ENCODE assay signal across 1 cellular context in genomic region chr1:177255411-177255810, GRCh38.
TF ChIP-seq lines count a peak whose summit lies in the region.

No MANE protein-coding gene starts in this region.

TF ChIP-seq in HEK293, 187 proteins besides CTCF, POLR2A, EP300 and RAD21 (continued from another document and continues in another):
- TF ChIP-seq, protein P1, sequence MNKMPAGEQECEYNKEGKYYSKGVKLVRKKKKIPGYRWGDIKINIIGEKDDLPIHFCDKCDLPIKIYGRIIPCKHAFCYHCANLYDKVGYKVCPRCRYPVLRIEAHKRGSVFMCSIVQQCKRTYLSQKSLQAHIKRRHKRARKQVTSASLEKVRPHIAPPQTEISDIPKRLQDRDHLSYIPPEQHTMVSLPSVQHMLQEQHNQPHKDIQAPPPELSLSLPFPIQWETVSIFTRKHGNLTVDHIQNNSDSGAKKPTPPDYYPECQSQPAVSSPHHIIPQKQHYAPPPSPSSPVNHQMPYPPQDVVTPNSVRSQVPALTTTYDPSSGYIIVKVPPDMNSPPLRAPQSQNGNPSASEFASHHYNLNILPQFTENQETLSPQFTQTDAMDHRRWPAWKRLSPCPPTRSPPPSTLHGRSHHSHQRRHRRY (tag by site-specific recombination; IDR thresholded peaks at IDR 0.05): no peak
- TF ChIP-seq ZNF138 (tag by site-specific recombination; IDR thresholded peaks at IDR 0.05; ENCODE audit: borderline replicate concordance): no peak
- no peak for TF ChIP-seq KLF9 (tag by site-specific recombination; IDR thresholded peaks at IDR 0.05; ENCODE audit: low read depth)
- no peak for TF ChIP-seq ZNF623 (tag by site-specific recombination; IDR thresholded peaks at IDR 0.05)
- TF ChIP-seq ZFP37 (tag by site-specific recombination; IDR thresholded peaks at IDR 0.05): no peak
- TF ChIP-seq ZNF777 (tag by site-specific recombination; IDR thresholded peaks at IDR 0.05; ENCODE audit: borderline replicate concordance): no peak
- no peak for TF ChIP-seq ZNF202 (tag by site-specific recombination; IDR thresholded peaks at IDR 0.05; ENCODE audit: borderline replicate concordance)
- TF ChIP-seq, protein P2, sequence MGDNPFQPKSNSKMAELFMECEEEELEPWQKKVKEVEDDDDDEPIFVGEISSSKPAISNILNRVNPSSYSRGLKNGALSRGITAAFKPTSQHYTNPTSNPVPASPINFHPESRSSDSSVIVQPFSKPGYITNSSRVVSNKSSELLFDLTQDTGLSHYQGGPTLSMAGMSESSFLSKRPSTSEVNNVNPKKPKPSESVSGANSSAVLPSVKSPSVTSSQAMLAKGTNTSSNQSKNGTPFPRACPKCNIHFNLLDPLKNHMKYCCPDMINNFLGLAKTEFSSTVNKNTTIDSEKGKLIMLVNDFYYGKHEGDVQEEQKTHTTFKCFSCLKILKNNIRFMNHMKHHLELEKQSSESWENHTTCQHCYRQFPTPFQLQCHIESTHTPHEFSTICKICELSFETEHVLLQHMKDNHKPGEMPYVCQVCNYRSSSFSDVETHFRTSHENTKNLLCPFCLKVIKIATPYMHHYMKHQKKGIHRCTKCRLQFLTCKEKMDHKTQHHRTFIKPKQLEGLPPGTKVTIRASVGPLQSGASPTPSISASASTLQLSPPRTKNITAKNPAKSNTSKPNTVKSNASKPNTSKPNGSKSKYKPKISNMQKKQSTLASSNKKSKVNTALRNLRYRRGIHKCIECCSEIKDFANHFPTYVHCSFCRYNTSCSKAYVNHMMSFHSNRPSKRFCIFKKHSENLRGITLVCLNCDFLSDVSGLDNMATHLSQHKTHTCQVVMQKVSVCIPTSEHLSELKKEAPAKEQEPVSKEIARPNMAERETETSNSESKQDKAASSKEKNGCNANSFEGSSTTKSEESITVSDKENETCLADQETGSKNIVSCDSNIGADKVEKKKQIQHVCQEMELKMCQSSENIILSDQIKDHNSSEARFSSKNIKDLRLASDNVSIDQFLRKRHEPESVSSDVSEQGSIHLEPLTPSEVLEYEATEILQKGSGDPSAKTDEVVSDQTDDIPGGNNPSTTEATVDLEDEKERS (tag by site-specific recombination; IDR thresholded peaks at IDR 0.05): no peak
- peak; percentile 51; the same call in 1 of the 2 replicates for TF ChIP-seq KLF10 (tag by site-specific recombination; IDR thresholded peaks at IDR 0.05)
- TF ChIP-seq ZNF555 (tag by site-specific recombination; conservative IDR thresholded peaks at IDR 0.05): no peak
- peak; percentile 86 for TF ChIP-seq GLIS1 (tag by site-specific recombination; IDR thresholded peaks at IDR 0.05)
- peak; percentile 52 for TF ChIP-seq ZSCAN23 (tag by site-specific recombination; IDR thresholded peaks at IDR 0.05)
- no peak for TF ChIP-seq ZBTB10 (tag by site-specific recombination; IDR thresholded peaks at IDR 0.05)
- no peak for TF ChIP-seq ZBTB8A (tag by site-specific recombination; IDR thresholded peaks at IDR 0.05)
- peak; percentile 58; the same call in 1 of the 2 replicates for TF ChIP-seq ZNF580 (tag by site-specific recombination; IDR thresholded peaks at IDR 0.05)
- no peak; the same call in 1 of the 2 replicates for TF ChIP-seq TRIM28 (IDR thresholded peaks at IDR 0.05; ENCODE audit: borderline replicate concordance, low read length)
- peak; percentile 96 for TF ChIP-seq ZEB2 (tag by site-specific recombination; IDR thresholded peaks at IDR 0.05)
- peak; percentile 78 for TF ChIP-seq ZNF24 (tag by site-specific recombination; IDR thresholded peaks at IDR 0.05)
- TF ChIP-seq, protein P3, sequence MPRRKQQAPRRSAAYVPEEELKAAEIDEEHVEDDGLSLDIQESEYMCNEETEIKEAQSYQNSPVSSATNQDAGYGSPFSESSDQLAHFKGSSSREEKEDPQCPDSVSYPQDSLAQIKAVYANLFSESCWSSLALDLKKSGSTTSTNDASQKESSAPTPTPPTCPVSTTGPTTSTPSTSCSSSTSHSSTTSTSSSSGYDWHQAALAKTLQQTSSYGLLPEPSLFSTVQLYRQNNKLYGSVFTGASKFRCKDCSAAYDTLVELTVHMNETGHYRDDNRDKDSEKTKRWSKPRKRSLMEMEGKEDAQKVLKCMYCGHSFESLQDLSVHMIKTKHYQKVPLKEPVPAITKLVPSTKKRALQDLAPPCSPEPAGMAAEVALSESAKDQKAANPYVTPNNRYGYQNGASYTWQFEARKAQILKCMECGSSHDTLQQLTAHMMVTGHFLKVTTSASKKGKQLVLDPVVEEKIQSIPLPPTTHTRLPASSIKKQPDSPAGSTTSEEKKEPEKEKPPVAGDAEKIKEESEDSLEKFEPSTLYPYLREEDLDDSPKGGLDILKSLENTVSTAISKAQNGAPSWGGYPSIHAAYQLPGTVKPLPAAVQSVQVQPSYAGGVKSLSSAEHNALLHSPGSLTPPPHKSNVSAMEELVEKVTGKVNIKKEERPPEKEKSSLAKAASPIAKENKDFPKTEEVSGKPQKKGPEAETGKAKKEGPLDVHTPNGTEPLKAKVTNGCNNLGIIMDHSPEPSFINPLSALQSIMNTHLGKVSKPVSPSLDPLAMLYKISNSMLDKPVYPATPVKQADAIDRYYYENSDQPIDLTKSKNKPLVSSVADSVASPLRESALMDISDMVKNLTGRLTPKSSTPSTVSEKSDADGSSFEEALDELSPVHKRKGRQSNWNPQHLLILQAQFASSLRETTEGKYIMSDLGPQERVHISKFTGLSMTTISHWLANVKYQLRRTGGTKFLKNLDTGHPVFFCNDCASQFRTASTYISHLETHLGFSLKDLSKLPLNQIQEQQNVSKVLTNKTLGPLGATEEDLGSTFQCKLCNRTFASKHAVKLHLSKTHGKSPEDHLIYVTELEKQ (tag by site-specific recombination; IDR thresholded peaks at IDR 0.05; ENCODE audit: borderline replicate concordance): peak; percentile 96
- no peak for TF ChIP-seq HOXC10 (CRISPR knock-in tag; IDR thresholded peaks at IDR 0.05)
- 0 out of 2 replicates have a peak, but pooled peaks have one; percentile 20 for TF ChIP-seq ZIC2 (tag by site-specific recombination; IDR thresholded peaks at IDR 0.05)
- no peak for TF ChIP-seq MEIS1 (CRISPR knock-in tag; IDR thresholded peaks at IDR 0.05; ENCODE audit: borderline replicate concordance)
- TF ChIP-seq, protein P4, sequence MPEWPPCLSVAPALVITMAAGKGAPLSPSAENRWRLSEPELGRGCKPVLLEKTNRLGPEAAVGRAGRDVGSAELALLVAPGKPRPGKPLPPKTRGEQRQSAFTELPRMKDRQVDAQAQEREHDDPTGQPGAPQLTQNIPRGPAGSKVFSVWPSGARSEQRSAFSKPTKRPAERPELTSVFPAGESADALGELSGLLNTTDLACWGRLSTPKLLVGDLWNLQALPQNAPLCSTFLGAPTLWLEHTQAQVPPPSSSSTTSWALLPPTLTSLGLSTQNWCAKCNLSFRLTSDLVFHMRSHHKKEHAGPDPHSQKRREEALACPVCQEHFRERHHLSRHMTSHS (tag by site-specific recombination; IDR thresholded peaks at IDR 0.05): no peak
- TF ChIP-seq ZNF341 (tag by site-specific recombination; IDR thresholded peaks at IDR 0.05; ENCODE audit: low read depth): no peak
- no peak; the same call in 1 of the 2 replicates for TF ChIP-seq ZNF10 (tag by site-specific recombination; IDR thresholded peaks at IDR 0.05)
- no peak for TF ChIP-seq ZNF626 (tag by site-specific recombination; IDR thresholded peaks at IDR 0.05)
- TF ChIP-seq ZNF16 (tag by site-specific recombination; IDR thresholded peaks at IDR 0.05; ENCODE audit: low read depth): no peak
- TF ChIP-seq ZNF311 (tag by site-specific recombination; IDR thresholded peaks at IDR 0.05; ENCODE audit: borderline replicate concordance): no peak
- TF ChIP-seq ZNF670 (tag by site-specific recombination; IDR thresholded peaks at IDR 0.05; ENCODE audit: low read depth): no peak
- TF ChIP-seq ZNF169 (tag by site-specific recombination; IDR thresholded peaks at IDR 0.05): no peak
- no peak for TF ChIP-seq ZNF610 (tag by site-specific recombination; IDR thresholded peaks at IDR 0.05; ENCODE audit: borderline replicate concordance)
- no peak for TF ChIP-seq ZNF514 (tag by site-specific recombination; IDR thresholded peaks at IDR 0.05)
- TF ChIP-seq REPIN1 (tag by site-specific recombination; IDR thresholded peaks at IDR 0.05; ENCODE audit: low read depth): no peak
- no peak for TF ChIP-seq ZSCAN5A (tag by site-specific recombination; IDR thresholded peaks at IDR 0.05)
- TF ChIP-seq ZNF426 (tag by site-specific recombination; IDR thresholded peaks at IDR 0.05): no peak
- peak; percentile 80 for TF ChIP-seq ATF2 (tag by site-specific recombination; IDR thresholded peaks at IDR 0.05; ENCODE audit: low read depth)
- TF ChIP-seq, protein P5, sequence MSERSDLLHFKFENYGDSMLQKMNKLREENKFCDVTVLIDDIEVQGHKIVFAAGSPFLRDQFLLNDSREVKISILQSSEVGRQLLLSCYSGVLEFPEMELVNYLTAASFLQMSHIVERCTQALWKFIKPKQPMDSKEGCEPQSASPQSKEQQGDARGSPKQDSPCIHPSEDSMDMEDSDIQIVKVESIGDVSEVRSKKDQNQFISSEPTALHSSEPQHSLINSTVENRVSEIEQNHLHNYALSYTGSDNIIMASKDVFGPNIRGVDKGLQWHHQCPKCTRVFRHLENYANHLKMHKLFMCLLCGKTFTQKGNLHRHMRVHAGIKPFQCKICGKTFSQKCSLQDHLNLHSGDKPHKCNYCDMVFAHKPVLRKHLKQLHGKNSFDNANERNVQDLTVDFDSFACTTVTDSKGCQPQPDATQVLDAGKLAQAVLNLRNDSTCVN (tag by site-specific recombination; optimal IDR thresholded peaks at IDR 0.05): no peak
- peak; percentile 89 for TF ChIP-seq KLF8 (tag by site-specific recombination; IDR thresholded peaks at IDR 0.05)
- no peak for TF ChIP-seq ZNF112 (tag by site-specific recombination; IDR thresholded peaks at IDR 0.05)
- TF ChIP-seq ZNF624 (tag by site-specific recombination; IDR thresholded peaks at IDR 0.05): no peak
- no peak for TF ChIP-seq ZNF433 (tag by site-specific recombination; IDR thresholded peaks at IDR 0.05; ENCODE audit: low read depth)
- TF ChIP-seq ZNF621 (tag by site-specific recombination; IDR thresholded peaks at IDR 0.05): no peak
- TF ChIP-seq ZNF654 (tag by site-specific recombination; IDR thresholded peaks at IDR 0.05; ENCODE audit: low read depth): 0 out of 2 replicates have a peak, but pooled peaks have one; percentile 27
- TF ChIP-seq HIC1 (tag by site-specific recombination; IDR thresholded peaks at IDR 0.05): peak; percentile 69
- no peak for TF ChIP-seq ZNF174 (tag by site-specific recombination; IDR thresholded peaks at IDR 0.05)
- no peak for TF ChIP-seq ZNF404 (tag by site-specific recombination; IDR thresholded peaks at IDR 0.05)
- TF ChIP-seq ZNF214 (tag by site-specific recombination; IDR thresholded peaks at IDR 0.05; ENCODE audit: borderline replicate concordance): no peak
- no peak for TF ChIP-seq ZNF548 (tag by site-specific recombination; IDR thresholded peaks at IDR 0.05)
- no peak for TF ChIP-seq RBAK (tag by site-specific recombination; IDR thresholded peaks at IDR 0.05)
- TF ChIP-seq ZFP3 (tag by site-specific recombination; IDR thresholded peaks at IDR 0.05; ENCODE audit: low read depth): no peak
